8 cellular contexts compared by ENCODE assay signal in genomic region chr6:137415127-137415833, GRCh38.
DNase-seq lines count a peak whose midpoint lies in the region; ATAC-seq and TF ChIP-seq lines count a peak whose summit lies in the region.

No MANE protein-coding gene starts in this region.

- peak overlapping the region in 9 of 12 donors; percentile 19 to 76 (median 47) for H3K27ac ChIP-seq in heart left ventricle
- H3K27ac ChIP-seq in prostate gland: peak overlapping the region; percentile 37 to 50

- H3K9me3 ChIP-seq in heart left ventricle (no peaks in the 10 kb centered on the region), prostate gland (no peaks in the 10 kb centered on the region)

- peaks cover 0 to 17% (median 2%) of the 10 kb centered on the region in 12 donors for H3K4me1 ChIP-seq in heart left ventricle
- H3K4me1 ChIP-seq in prostate gland (replicated peaks): no peaks in the 10 kb centered on the region

- intact Hi-C loops in heart left ventricle (cut with DNase I): loop anchor here (2.0 to 10.0 kb wide), 12 partner anchors 73 to 338 kb away; no protein-coding TSS in a partner anchor
- intact Hi-C loops in prostate gland (cut with DNase I): loop anchor here (5.0 kb wide), 2 partner anchors 143 to 323 kb away; no protein-coding TSS in a partner anchor

- peak; percentile 79 for ATAC-seq in HG03064 (IDR thresholded peaks at IDR 0.05; ENCODE audit: low read depth, unreplicated experiment)
- peak; percentile 75 to 93 (median 90) for ATAC-seq in heart left ventricle

- H3K36me3 ChIP-seq in heart left ventricle (no peaks in the 10 kb centered on the region), prostate gland (no peaks in the 10 kb centered on the region)

- TF ChIP-seq CTCF in heart left ventricle (IDR thresholded peaks at IDR 0.05): peak; percentile 40 to 72 (median 60)
- peak in 3 of 4 experiments; percentile 51 to 61 (median 54) for TF ChIP-seq CTCF in prostate gland (IDR thresholded peaks at IDR 0.05)

- peak overlapping the region in 11 of 12 donors; percentile 7 to 58 (median 47) for H3K4me3 ChIP-seq in heart left ventricle
- peak overlapping the region; percentile 8 to 23 for H3K4me3 ChIP-seq in prostate gland

- TF ChIP-seq POLR2A in heart left ventricle (IDR thresholded peaks at IDR 0.05): no peak
- TF ChIP-seq POLR2A in prostate gland (IDR thresholded peaks at IDR 0.05): no peak

- WGBS in heart left ventricle, 4 donors: 5 to 11% (median 7%) methylated on average over 23 to 25 of the region's 25 CpGs
- 7% methylated on average over 25 of the region's 25 CpGs for WGBS in prostate gland

- DNase-seq in DMS 273 (lab: John Stamatoyannopoulos, UW; ENCODE audit: unreplicated experiment) (peak; percentile 19), DMS 273 treated with DMSO at 0.1 percent for 48 hours (lab: John Stamatoyannopoulos, UW) (no peak), SK-N-DZ (ENCODE audit: low spot score) (peak; percentile 11), heart left ventricle (peak in 4 of 5 donors; percentile 36 to 51 (median 39)), prostate gland (ENCODE audit: low spot score) (peak; percentile 33), ureter (ENCODE audit: low spot score) (peak; percentile 65)
- peak; percentile 22 for DNase-seq in activated naive CD8-positive, alpha-beta T cell treated with anti-CD3 and anti-CD28 coated beads, Interleukin-2, amount 50 U/mL, for 16 hours (ENCODE audit: low read depth, low spot score)

- peaks cover 0 to 29% (median 4%) of the 10 kb centered on the region in 9 donors for H3K27me3 ChIP-seq in heart left ventricle
- H3K27me3 ChIP-seq in prostate gland (replicated peaks; ENCODE audit: insufficient read depth): no peaks in the 10 kb centered on the region
